ENCODE assay signal across 1 cellular context in genomic region chr3:101685050-101685400, GRCh38.
TF ChIP-seq lines count a peak whose summit lies in the region.

No MANE protein-coding gene starts in this region.

TF ChIP-seq in GM12878, 131 proteins besides CTCF, POLR2A, EP300 and RAD21:
- TF ChIP-seq ZNF274 (IDR thresholded peaks at IDR 0.05; ENCODE audit: insufficient read depth, insufficient read length) (no peak), FOS (IDR thresholded peaks at IDR 0.05; ENCODE audit: borderline replicate concordance, extremely low read depth, insufficient read length) (no peak), RFX5 (IDR thresholded peaks at IDR 0.05; ENCODE audit: low read depth, low read length) (no peak), JUND (IDR thresholded peaks at IDR 0.05; ENCODE audit: low read depth, low read length) (no peak), MYC (IDR thresholded peaks at IDR 0.05; ENCODE audit: insufficient read depth, insufficient read length, insufficient replicate concordance, low read length, severe bottlenecking) (no peak), STAT3 (IDR thresholded peaks at IDR 0.05; ENCODE audit: low read depth, low read length) (no peak), KAT2A (conservative IDR thresholded peaks at IDR 0.05; ENCODE audit: control insufficient read depth, low read depth, low read length) (no peak)
- TF ChIP-seq, protein P1, sequence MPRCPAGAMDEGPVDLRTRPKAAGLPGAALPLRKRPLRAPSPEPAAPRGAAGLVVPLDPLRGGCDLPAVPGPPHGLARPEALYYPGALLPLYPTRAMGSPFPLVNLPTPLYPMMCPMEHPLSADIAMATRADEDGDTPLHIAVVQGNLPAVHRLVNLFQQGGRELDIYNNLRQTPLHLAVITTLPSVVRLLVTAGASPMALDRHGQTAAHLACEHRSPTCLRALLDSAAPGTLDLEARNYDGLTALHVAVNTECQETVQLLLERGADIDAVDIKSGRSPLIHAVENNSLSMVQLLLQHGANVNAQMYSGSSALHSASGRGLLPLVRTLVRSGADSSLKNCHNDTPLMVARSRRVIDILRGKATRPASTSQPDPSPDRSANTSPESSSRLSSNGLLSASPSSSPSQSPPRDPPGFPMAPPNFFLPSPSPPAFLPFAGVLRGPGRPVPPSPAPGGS (IDR thresholded peaks at IDR 0.05; ENCODE audit: borderline replicate concordance, insufficient read depth, low read depth, low read length, poor library complexity, severe bottlenecking): no peak
- TF ChIP-seq, protein P2, sequence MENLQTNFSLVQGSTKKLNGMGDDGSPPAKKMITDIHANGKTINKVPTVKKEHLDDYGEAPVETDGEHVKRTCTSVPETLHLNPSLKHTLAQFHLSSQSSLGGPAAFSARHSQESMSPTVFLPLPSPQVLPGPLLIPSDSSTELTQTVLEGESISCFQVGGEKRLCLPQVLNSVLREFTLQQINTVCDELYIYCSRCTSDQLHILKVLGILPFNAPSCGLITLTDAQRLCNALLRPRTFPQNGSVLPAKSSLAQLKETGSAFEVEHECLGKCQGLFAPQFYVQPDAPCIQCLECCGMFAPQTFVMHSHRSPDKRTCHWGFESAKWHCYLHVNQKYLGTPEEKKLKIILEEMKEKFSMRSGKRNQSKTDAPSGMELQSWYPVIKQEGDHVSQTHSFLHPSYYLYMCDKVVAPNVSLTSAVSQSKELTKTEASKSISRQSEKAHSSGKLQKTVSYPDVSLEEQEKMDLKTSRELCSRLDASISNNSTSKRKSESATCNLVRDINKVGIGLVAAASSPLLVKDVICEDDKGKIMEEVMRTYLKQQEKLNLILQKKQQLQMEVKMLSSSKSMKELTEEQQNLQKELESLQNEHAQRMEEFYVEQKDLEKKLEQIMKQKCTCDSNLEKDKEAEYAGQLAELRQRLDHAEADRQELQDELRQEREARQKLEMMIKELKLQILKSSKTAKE (IDR thresholded peaks at IDR 0.05; ENCODE audit: low read depth, poor library complexity, severe bottlenecking): no peak
- TF ChIP-seq, protein P3, sequence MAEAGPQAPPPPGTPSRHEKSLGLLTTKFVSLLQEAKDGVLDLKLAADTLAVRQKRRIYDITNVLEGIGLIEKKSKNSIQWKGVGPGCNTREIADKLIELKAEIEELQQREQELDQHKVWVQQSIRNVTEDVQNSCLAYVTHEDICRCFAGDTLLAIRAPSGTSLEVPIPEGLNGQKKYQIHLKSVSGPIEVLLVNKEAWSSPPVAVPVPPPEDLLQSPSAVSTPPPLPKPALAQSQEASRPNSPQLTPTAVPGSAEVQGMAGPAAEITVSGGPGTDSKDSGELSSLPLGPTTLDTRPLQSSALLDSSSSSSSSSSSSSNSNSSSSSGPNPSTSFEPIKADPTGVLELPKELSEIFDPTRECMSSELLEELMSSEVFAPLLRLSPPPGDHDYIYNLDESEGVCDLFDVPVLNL (IDR thresholded peaks at IDR 0.05; ENCODE audit: low read depth, low read length): no peak
